In genomic region chr2:191222507-191222906, GRCh38 we compare ENCODE assay signal across 15 cellular contexts. TPM values are rescaled to one million over a fixed set of nuclear protein-coding genes. Genes with fewer than 3 reads are reported as not detected.
A peak's percentile ranks its signal among the peaks of the same experiment; 100 is the strongest.
DNase-seq lines count a peak whose midpoint lies in the region; ATAC-seq and FAIRE-seq lines count a peak whose summit lies in the region.
"Had no signal": no experiment of that assay in that cellular context is flagged by ENCODE, and none has a peak within 500 bp of the region (broad histone marks: within the 10 kb centered on the region; RNA-seq: fewer than 3 reads in every experiment).

No MANE protein-coding gene starts in this region.

- peak overlapping the region; percentile 78 for H3K4me2 ChIP-seq in BLaER1

- no peak for FAIRE-seq in frontal cortex (lab: Jason Lieb, UNC)

- peaks cover 16% of the 10 kb centered on the region for H3K9me3 ChIP-seq in BLaER1
- H3K9me3 ChIP-seq: HAP-1, testis had no signal

- H3K4me1 ChIP-seq in BLaER1, result peaks cover 37% of the 10 kb centered on the region
- H3K4me1 ChIP-seq: HAP-1, testis had no signal

- no peaks in the 10 kb centered on the region for H4K20me1 ChIP-seq in BLaER1

- H3K9me3 Mint-ChIP-seq in activated T-helper 17 cell treated with anti-CD3 and anti-CD28 coated beads, Interleukin-2, amount 50 U/mL, for 72 hours, result peaks cover 5% of the 10 kb centered on the region
- H3K9me3 Mint-ChIP-seq in activated T-cell treated with anti-CD3 and anti-CD28 coated beads, Interleukin-2, amount 50 U/mL, for 72 hours, result peaks cover 12 to 14% of the 10 kb centered on the region in 2 donors

- no peaks in the 10 kb centered on the region for H3K36me3 Mint-ChIP-seq in activated T-helper 17 cell treated with anti-CD3 and anti-CD28 coated beads, Interleukin-2, amount 50 U/mL, for 72 hours (ENCODE audit: low read depth)
- peaks cover 12% of the 10 kb centered on the region in 2 donors for H3K36me3 Mint-ChIP-seq in activated T-cell treated with anti-CD3 and anti-CD28 coated beads, Interleukin-2, amount 50 U/mL, for 72 hours (ENCODE audit: insufficient read depth in 2 of 2)

- no peaks in the 10 kb centered on the region for H3K36me3 ChIP-seq in BLaER1
- H3K36me3 ChIP-seq: HAP-1 had no signal

- H3K4me3 ChIP-seq in BLaER1, result no peak overlapping the region
- H3K4me3 ChIP-seq: HAP-1, testis had no signal

- H3K27me3 ChIP-seq in BLaER1, result no peaks in the 10 kb centered on the region
- H3K27me3 ChIP-seq: testis had no signal

- peak overlapping the region; percentile 68; the same call in 1 of the 2 replicates for H3K27ac ChIP-seq in BLaER1
- H3K27ac ChIP-seq: C4-2B, testis had no signal

- no peaks in the 10 kb centered on the region for H3K27me3 Mint-ChIP-seq in activated T-helper 17 cell treated with anti-CD3 and anti-CD28 coated beads, Interleukin-2, amount 50 U/mL, for 72 hours
- H3K27me3 Mint-ChIP-seq in activated T-cell treated with anti-CD3 and anti-CD28 coated beads, Interleukin-2, amount 50 U/mL, for 72 hours (ENCODE audit: low read depth), result no peaks in the 10 kb centered on the region

- peak; percentile 55 for ATAC-seq in HG02642 (IDR thresholded peaks at IDR 0.05; ENCODE audit: poor library complexity, unreplicated experiment)
- no peak for ATAC-seq in activated T-helper 17 cell treated with anti-CD3 and anti-CD28 coated beads, Interleukin-2, amount 50 U/mL, for 72 hours (replicated peaks)
- no peak for ATAC-seq in activated T-cell treated with anti-CD3 and anti-CD28 coated beads, Interleukin-2, amount 50 U/mL, for 72 hours (replicated peaks in 1 of 2)
- ATAC-seq: activated CD4-positive, CD25-positive, alpha-beta regulatory T cell treated with anti-CD3 and anti-CD28 coated beads, Interleukin-2, amount 50 U/mL, for 24 hours had no signal

- no peak overlapping the region for H3K4me3 Mint-ChIP-seq in activated T-helper 17 cell treated with anti-CD3 and anti-CD28 coated beads, Interleukin-2, amount 50 U/mL, for 72 hours
- no peak overlapping the region for H3K4me3 Mint-ChIP-seq in activated T-cell treated with anti-CD3 and anti-CD28 coated beads, Interleukin-2, amount 50 U/mL, for 72 hours

- H3K9ac ChIP-seq in BLaER1, result peak overlapping the region; percentile 62; the same call in 1 of the 2 replicates

- peaks cover 6% of the 10 kb centered on the region for H3K4me1 Mint-ChIP-seq in activated T-helper 17 cell treated with anti-CD3 and anti-CD28 coated beads, Interleukin-2, amount 50 U/mL, for 72 hours
- H3K4me1 Mint-ChIP-seq in activated T-cell treated with anti-CD3 and anti-CD28 coated beads, Interleukin-2, amount 50 U/mL, for 72 hours (ENCODE audit: low read depth), result peaks cover 33% of the 10 kb centered on the region

- DNase-seq in NCI-H446 treated with DMSO at 0.1 percent for 48 hours (lab: John Stamatoyannopoulos, UW) (peak; percentile 26), fibroblast of peridontal ligament (ENCODE audit: extremely low read depth) (peak; percentile 89), T-helper 2 cell (no peak), frontal cortex (ENCODE audit: low spot score in 2 of 2) (no peak)
- no peak for DNase-seq in activated T-cell treated with anti-CD3 and anti-CD28 coated beads, Interleukin-2, amount 50 U/mL, for 72 hours
- DNase-seq: head of caudate nucleus, Kasumi-1, OCI-M1, testis had no signal

- H3K27ac Mint-ChIP-seq in activated T-helper 17 cell treated with anti-CD3 and anti-CD28 coated beads, Interleukin-2, amount 50 U/mL, for 72 hours, result no peak overlapping the region
- H3K27ac Mint-ChIP-seq in activated T-cell treated with anti-CD3 and anti-CD28 coated beads, Interleukin-2, amount 50 U/mL, for 72 hours, result no peak overlapping the region

RNA-seq across cellular contexts. Expression of gene MYO1B, which starts 22.7 kb away (rescaled TPM):
- total RNA-seq in activated T-helper 17 cell treated with anti-CD3 and anti-CD28 coated beads, Interleukin-2, amount 50 U/mL, for 72 hours, result 10 to 100 TPM in 1 of 2 donors, 1 to 10 TPM in 1; 2.4 to 28.5 TPM
- 85.2 TPM for total RNA-seq in frontal cortex
- total RNA-seq in activated T-cell treated with anti-CD3 and anti-CD28 coated beads, Interleukin-2, amount 50 U/mL, for 72 hours, result 10 to 100 TPM; 24.4 to 37.5 TPM

Comparison
In these comparisons a context has a peak if more than half of its experiments do, and no peak if none do; other contexts are left out.
1. DNase-seq: peak in NCI-H446 treated with DMSO at 0.1 percent for 48 hours (single experiment) and fibroblast of peridontal ligament (single experiment); none in T-helper 2 cell (0 of 5), frontal cortex (0 of 2) and activated T-cell treated with anti-CD3 and anti-CD28 coated beads, Interleukin-2, amount 50 U/mL, for 72 hours (0 of 2).